Comparison of ENCODE assay signal across 8 cellular contexts in genomic region chr7:35424869-35425495, GRCh38.
DNase-seq lines count a peak whose midpoint lies in the region; FAIRE-seq and TF ChIP-seq lines count a peak whose summit lies in the region.

No MANE protein-coding gene starts in this region.

- H3K27ac ChIP-seq in breast epithelium = no peak overlapping the region

- TF ChIP-seq POLR2A in H54 (IDR thresholded peaks at IDR 0.05; ENCODE audit: low read depth, low read length) (no peak), NB4 (IDR thresholded peaks at IDR 0.05; ENCODE audit: extremely low read depth, insufficient read length) (no peak), breast epithelium (IDR thresholded peaks at IDR 0.05) (no peak)

- no peak overlapping the region for H3K4me3 ChIP-seq in NB4 (ENCODE audit: low read depth, low read length)
- H3K4me3 ChIP-seq in breast epithelium = no peak overlapping the region

- no peaks in the 10 kb centered on the region for H3K36me3 ChIP-seq in breast epithelium

- H3K9me3 ChIP-seq in breast epithelium = peaks cover 4 to 16% of the 10 kb centered on the region in 2 donors

- TF ChIP-seq CTCF in NB4 (IDR thresholded peaks at IDR 0.05; ENCODE audit: low read depth, low read length) (peak; percentile 87), breast epithelium (IDR thresholded peaks at IDR 0.05) (peak in 2 of 3 donors; percentile 44 to 56)

- DNase-seq in ELF-1 (ENCODE audit: low read depth, low spot score) (peak; percentile 63), H54 (ENCODE audit: insufficient read length, low spot score) (peak; percentile 82), NB4 (ENCODE audit: low read depth) (peak; percentile 68), UCSD-AML1 (lab: John Stamatoyannopoulos, UW; ENCODE audit: unreplicated experiment) (peak; percentile 18), breast epithelium (ENCODE audit: low spot score in 2 of 2) (no peak), kidney glomerular epithelial cell (lab: John Stamatoyannopoulos, UW) (peak; percentile 10), amniotic stem cell (lab: John Stamatoyannopoulos, UW) (no peak)
- DNase-seq in stimulated activated CD8-positive, alpha-beta memory T cell treated with anti-CD3 and anti-CD28 coated beads, Interleukin-12 subunit alpha, Interleukin-12 subunit beta, amount 100 ng/mL, for 1 hour (ENCODE audit: low read depth) = peak; percentile 34

- H3K4me1 ChIP-seq in breast epithelium = no peaks in the 10 kb centered on the region

- intact Hi-C loops in breast epithelium (cut with DNase I; ENCODE audit: low total_unique reads) = no loop called here

- H3K27me3 ChIP-seq in breast epithelium = no peaks in the 10 kb centered on the region

- FAIRE-seq in H54 (lab: Jason Lieb, UNC) = no peak

Comparison
In these comparisons a context has a peak if more than half of its experiments do, and no peak if none do; other contexts are left out.
1. DNase-seq: peak in ELF-1 (single experiment), H54 (single experiment), NB4 (single experiment), UCSD-AML1 (single experiment), kidney glomerular epithelial cell (single experiment) and stimulated activated CD8-positive, alpha-beta memory T cell treated with anti-CD3 and anti-CD28 coated beads, Interleukin-12 subunit alpha, Interleukin-12 subunit beta, amount 100 ng/mL, for 1 hour (single experiment); none in breast epithelium (0 of 2) and amniotic stem cell (single experiment).